ENCODE assay signal across 6 cellular contexts in genomic region chr11:67630943-67631331, GRCh38. TPM values are rescaled to one million over a fixed set of nuclear protein-coding genes. Genes with fewer than 3 reads are reported as not detected.
DNase-seq lines count a peak whose midpoint lies in the region; ATAC-seq and TF ChIP-seq lines count a peak whose summit lies in the region.

No MANE protein-coding gene starts in this region.

- H3K27ac ChIP-seq in HCT116 (ENCODE audit: low read depth, low read length), result peak overlapping the region; percentile 77
- H3K27ac ChIP-seq in mammary epithelial cell (ENCODE audit: insufficient read depth, low read depth, low read length), result peak overlapping the region; percentile 26

- H3K79me2 ChIP-seq in HCT116 (ENCODE audit: insufficient read depth, low read length) (no peaks in the 10 kb centered on the region), mammary epithelial cell (ENCODE audit: insufficient read depth, low read length) (no peaks in the 10 kb centered on the region)

- RAD21 ChIA-PET in HCT116 (lab: Charles Lee; ENCODE audit: low non-redundant PET in 1 of 2, low total read pairs in 2 of 2, uncharacterized antibody in 2 of 2, unreplicated experiment in 2 of 2), result no interaction called here

- CTCF ChIA-PET in HCT116 (lab: Charles Lee) (interaction anchor here (1.4 to 2.9 kb wide), 12 partner anchors 8 to 229 kb away, joined by 4 to 34 read pairs (median 10); partner anchors contain the start of genes ACY3, PPP1CA and TBX10), mammary epithelial cell (lab: Charles Lee; ENCODE audit: low non-redundant PET) (no interaction called here)

- H4K20me1 ChIP-seq in HCT116 (ENCODE audit: insufficient read depth), result no peaks in the 10 kb centered on the region
- H4K20me1 ChIP-seq in mammary epithelial cell (ENCODE audit: insufficient read depth, low read length), result no peaks in the 10 kb centered on the region

- H3K36me3 ChIP-seq in HCT116 (ENCODE audit: control insufficient read depth in 1 of 2, insufficient read depth in 2 of 2, low read length in 2 of 2), result no peaks in the 10 kb centered on the region
- no peaks in the 10 kb centered on the region for H3K36me3 ChIP-seq in mammary epithelial cell (ENCODE audit: insufficient read depth, low read length)
- no peaks in the 10 kb centered on the region for H3K36me3 ChIP-seq in neuron (ENCODE audit: insufficient read depth, low read length)

- H3K4me3 ChIP-seq in HCT116 (replicated peaks in 1 of 2; ENCODE audit: low read depth in 1 of 2, low read length in 2 of 2) (peak overlapping the region; percentile 58 to 65), mammary epithelial cell (replicated peaks in 1 of 3; ENCODE audit: insufficient read depth in 1 of 3, low read depth in 2 of 3, low read length in 3 of 3) (peak overlapping the region; percentile 75 to 86 (median 81)), neuron (ENCODE audit: low read length) (peak overlapping the region; percentile 77)

- TF ChIP-seq CTCF in HCT116 (IDR thresholded peaks at IDR 0.05 in 2 of 3, conservative IDR thresholded peaks at IDR 0.05 in 1 of 3; ENCODE audit: borderline replicate concordance in 1 of 3, insufficient read depth in 1 of 3, low read depth in 2 of 3, low read length in 2 of 3) (no peak), mammary epithelial cell (conservative IDR thresholded peaks at IDR 0.05 in 1 of 2, IDR thresholded peaks at IDR 0.05 in 1 of 2; ENCODE audit: extremely low read depth in 1 of 2, insufficient read depth in 1 of 2, low read depth in 1 of 2, low read length in 2 of 2) (no peak)

- H3K9ac ChIP-seq in HCT116 (ENCODE audit: low read length) (peak overlapping the region; percentile 69), mammary epithelial cell (ENCODE audit: insufficient read depth, low read length) (peak overlapping the region; percentile 24)

- DNase-seq in HCT116 (ENCODE audit: low read depth, low spot score) (no peak), mammary epithelial cell (no peak), GM03348 (ENCODE audit: low spot score) (no peak)

- ATAC-seq in HCT116 (no peak), HG03520 (IDR thresholded peaks at IDR 0.05; ENCODE audit: unreplicated experiment) (no peak), GM21529 (IDR thresholded peaks at IDR 0.05; ENCODE audit: unreplicated experiment) (no peak)

- BruUV-seq in HCT116 (replicated peaks; lab: Mats Ljungman, UMichigan) (no TSS peak), mammary epithelial cell (replicated peaks; lab: Mats Ljungman, UMichigan) (no TSS peak)

- dilution Hi-C loops in mammary epithelial cell (cut with HindIII; ENCODE audit: low sequenced_read_pairs), result no loop called here

- 62% methylated on average over 8 of the region's 16 CpGs for WGBS in mammary epithelial cell (ENCODE audit: low coverage, missing lambda C conversion rate)

- in situ Hi-C loops in mammary epithelial cell (cut with MboI; ENCODE audit: low sequenced_read_pairs in 2 of 2), result no loop called here

- no peaks in the 10 kb centered on the region for H3K9me2 ChIP-seq in HCT116 (ENCODE audit: insufficient read depth)

- POLR2A ChIA-PET in HCT116 (lab: Charles Lee), result interaction anchor here (0.5 to 1.1 kb wide), 2 partner anchors 49 to 593 kb away, joined by 3 read pairs; no protein-coding TSS in a partner anchor

- TF ChIP-seq POLR2A in HCT116 (IDR thresholded peaks at IDR 0.05; ENCODE audit: borderline replicate concordance, extremely low read depth, insufficient read depth, insufficient read length), result no peak

- TF ChIP-seq RAD21 in HCT116 (IDR thresholded peaks at IDR 0.05; ENCODE audit: low read depth), result no peak

- H2AFZ ChIP-seq in HCT116 (ENCODE audit: low read depth, low read length, poor library complexity, severe bottlenecking), result no peak overlapping the region
- H2AFZ ChIP-seq in mammary epithelial cell (ENCODE audit: low read depth, low read length), result peak overlapping the region; percentile 98
- no peak overlapping the region for H2AFZ ChIP-seq in neuron (ENCODE audit: low read depth, low read length)

- intact Hi-C loops in HCT116 (cut with micrococcal nuclease), result loop anchor here (10.0 kb wide), 1 partner anchor 84 kb away; no protein-coding TSS in a partner anchor
- intact Hi-C loops in mammary epithelial cell (cut with micrococcal nuclease), result no loop called here

- H3K4me2 ChIP-seq in HCT116 (ENCODE audit: low read length), result peak overlapping the region; percentile 96
- H3K4me2 ChIP-seq in mammary epithelial cell (ENCODE audit: insufficient read depth, low read depth, low read length), result peak overlapping the region; percentile 100

- no peaks in the 10 kb centered on the region for H3K9me3 ChIP-seq in HCT116 (ENCODE audit: control insufficient read depth in 1 of 2, insufficient read depth in 1 of 2, low read depth in 1 of 2, low read length in 2 of 2)
- H3K9me3 ChIP-seq in mammary epithelial cell (replicated peaks; ENCODE audit: insufficient read depth, low read length), result no peaks in the 10 kb centered on the region
- H3K9me3 ChIP-seq in neuron (ENCODE audit: low read length), result no peaks in the 10 kb centered on the region

- H3K27me3 ChIP-seq in HCT116 (ENCODE audit: insufficient read depth, low read length) (no peaks in the 10 kb centered on the region), mammary epithelial cell (ENCODE audit: insufficient read depth, low read length) (no peaks in the 10 kb centered on the region), neuron (ENCODE audit: insufficient read depth, low read length) (no peaks in the 10 kb centered on the region)

- H3K4me1 ChIP-seq in HCT116 (ENCODE audit: control insufficient read depth in 1 of 2, insufficient read depth in 2 of 2, low read length in 2 of 2) (peaks cover 5 to 25% of the 10 kb centered on the region in 2 experiments; a peak in 3 of 4 replicates), mammary epithelial cell (ENCODE audit: insufficient read depth, low read length) (peaks cover 20% of the 10 kb centered on the region), neuron (ENCODE audit: insufficient read depth, low read length) (peaks cover 6% of the 10 kb centered on the region)

TF ChIP-seq in HCT116, 20 proteins besides CTCF, POLR2A, EP300 and RAD21:
- TF ChIP-seq POLR2AphosphoS5 (IDR thresholded peaks at IDR 0.05; ENCODE audit: low read depth, low read length) (no peak), FOSL1 (IDR thresholded peaks at IDR 0.05; ENCODE audit: low read depth) (no peak), JUND (IDR thresholded peaks at IDR 0.05) (no peak), SIN3A (IDR thresholded peaks at IDR 0.05; ENCODE audit: low read depth) (no peak)

RNA-seq across cellular contexts. Expression of gene NUDT8, which starts 1.2 kb away (rescaled TPM):
- total RNA-seq in HCT116 (2021; ENCODE audit: unreplicated experiment) (18.7 TPM), mammary epithelial cell (10 to 100 TPM in 1 of 2 donors, 1 to 10 TPM in 1; 4.2 to 13.4 TPM)
- polyA plus RNA-seq in HCT116 (2012), result 18.5 and 19.0 TPM in 2 replicates
- polyA plus RNA-seq in mammary epithelial cell, result 4.8 TPM
- polyA minus RNA-seq in mammary epithelial cell, result not detected

RNA-seq across cellular contexts. Expression of gene TBX10, which starts 8.6 kb away (rescaled TPM):
- total RNA-seq in HCT116 (2021; ENCODE audit: unreplicated experiment) (not detected), mammary epithelial cell (not detected)
- polyA plus RNA-seq in HCT116 (2012), result not detected in 2 replicates
- polyA plus RNA-seq in mammary epithelial cell, result not detected
- not detected for polyA minus RNA-seq in mammary epithelial cell

RNA-seq across cellular contexts. Expression of gene ACY3, which starts 19.6 kb away (rescaled TPM):
- total RNA-seq in HCT116 (2021; ENCODE audit: unreplicated experiment) (0.30 TPM), mammary epithelial cell (under 1 TPM in 1 of 2 donors, not detected in 1; 0.24 TPM)
- polyA plus RNA-seq in HCT116 (2012), result 0.15 and 0.16 TPM in 2 replicates
- 0.08 TPM for polyA plus RNA-seq in mammary epithelial cell
- polyA minus RNA-seq in mammary epithelial cell, result not detected

RNA-seq across cellular contexts. Expression of gene NDUFV1, which starts 24.2 kb away (rescaled TPM):
- total RNA-seq in HCT116 (2021; ENCODE audit: unreplicated experiment), result 242 TPM
- 232 and 287 TPM in 2 replicates for polyA plus RNA-seq in HCT116 (2012)
- 100 to 1,000 TPM; 144 to 163 TPM for total RNA-seq in mammary epithelial cell
- polyA plus RNA-seq in mammary epithelial cell, result 125 TPM
- polyA minus RNA-seq in mammary epithelial cell, result 72.1 TPM

RNA-seq across cellular contexts. Expression of gene ALDH3B2, which starts 43.5 kb away (rescaled TPM):
- total RNA-seq in HCT116 (2021; ENCODE audit: unreplicated experiment) (not detected), mammary epithelial cell (1 to 10 TPM in 1 of 2 donors, under 1 TPM in 1; 0.17 to 1.1 TPM)
- 0.09 and 0.18 TPM in 2 replicates for polyA plus RNA-seq in HCT116 (2012)
- polyA plus RNA-seq in mammary epithelial cell, result 0.65 TPM
- not detected for polyA minus RNA-seq in mammary epithelial cell
